24 cellular contexts compared by ENCODE assay signal in genomic region chr5:139705191-139705590, GRCh38. TPM values are rescaled to one million over a fixed set of nuclear protein-coding genes. Genes with fewer than 3 reads are reported as not detected.
DNase-seq lines count a peak whose midpoint lies in the region; ATAC-seq and TF ChIP-seq lines count a peak whose summit lies in the region.
"Had no signal": no experiment of that assay in that cellular context is flagged by ENCODE, and none has a peak within 500 bp of the region (broad histone marks: within the 10 kb centered on the region; RNA-seq: fewer than 3 reads in every experiment).

No MANE protein-coding gene starts in this region.

- WGBS in sigmoid colon, 2 donors = 76 to 88% methylated on average over 3 of the region's 3 CpGs

- DNase-seq in activated T-cell treated with anti-CD3 and anti-CD28 coated beads, Interleukin-2, amount 50 U/mL, for 72 hours = no peak
- DNase-seq in activated T-cell treated with anti-CD3 and anti-CD28 coated beads for 4 hours = no peak
- DNase-seq in ecto neural progenitor cell (ENCODE audit: low spot score) = peak; percentile 37
- DNase-seq in stimulated activated effector memory CD8-positive, alpha-beta T cell treated with anti-CD3 and anti-CD28 coated beads, Interleukin-12 subunit alpha, Interleukin-12 subunit beta, amount 100 ng/mL, for 72 hours (ENCODE audit: low spot score in 2 of 2) = no peak
- DNase-seq in H7 = no peak
- no peak for DNase-seq in C1 segment of cervical spinal cord (lab: John Stamatoyannopoulos, UW)
- no peak for DNase-seq in sigmoid colon
- DNase-seq: activated naive CD4-positive, alpha-beta T cell treated with anti-CD3 and anti-CD28 coated beads for 36 hours; activated T-cell treated with anti-CD3 and anti-CD28 coated beads, Interleukin-2, amount 50 U/mL, for 24 hours; central memory CD4-positive, alpha-beta T cell; dorsolateral prefrontal cortex; midbrain; NCI-H1436 treated with DMSO at 0.1 percent for 48 hours; NCI-H2171 treated with DMSO at 0.1 percent for 48 hours; NCI-H524 treated with DMSO at 0.1 percent for 48 hours; NK-92 treated with Interleukin-12 subunit alpha and Interleukin-12 subunit beta, amount 100 ng/mL, for 24 hours; PC-9; Right ventricle myocardium superior had no signal

- peaks cover 7% of the 10 kb centered on the region; the same call in 1 of the 2 replicates for H3F3A ChIP-seq in Loucy (ENCODE audit: low read depth)

- no peaks in the 10 kb centered on the region for H3K36me3 Mint-ChIP-seq in activated T-cell treated with anti-CD3 and anti-CD28 coated beads, Interleukin-2, amount 50 U/mL, for 72 hours (ENCODE audit: insufficient read depth in 2 of 2)
- H3K36me3 Mint-ChIP-seq in stimulated activated effector memory CD8-positive, alpha-beta T cell treated with anti-CD3 and anti-CD28 coated beads, Interleukin-12 subunit alpha, Interleukin-12 subunit beta, amount 100 ng/mL, for 72 hours = no peaks in the 10 kb centered on the region
- H3K36me3 Mint-ChIP-seq: type B pancreatic cell had no signal

- H3K4me1 Mint-ChIP-seq in activated T-cell treated with anti-CD3 and anti-CD28 coated beads, Interleukin-2, amount 50 U/mL, for 72 hours (ENCODE audit: low read depth) = peaks cover 30% of the 10 kb centered on the region
- peaks cover 46% of the 10 kb centered on the region for H3K4me1 Mint-ChIP-seq in stimulated activated effector memory CD8-positive, alpha-beta T cell treated with anti-CD3 and anti-CD28 coated beads, Interleukin-12 subunit alpha, Interleukin-12 subunit beta, amount 100 ng/mL, for 72 hours

- H3K27me3 Mint-ChIP-seq in activated T-cell treated with anti-CD3 and anti-CD28 coated beads, Interleukin-2, amount 50 U/mL, for 72 hours (ENCODE audit: low read depth) = peaks cover 36% of the 10 kb centered on the region

- no peak overlapping the region for H3K9ac ChIP-seq in Loucy (ENCODE audit: low read depth, low read length, poor library complexity, severe bottlenecking)

- H3K27ac Mint-ChIP-seq in activated T-cell treated with anti-CD3 and anti-CD28 coated beads, Interleukin-2, amount 50 U/mL, for 72 hours = no peak overlapping the region
- H3K27ac Mint-ChIP-seq in stimulated activated effector memory CD8-positive, alpha-beta T cell treated with anti-CD3 and anti-CD28 coated beads, Interleukin-12 subunit alpha, Interleukin-12 subunit beta, amount 100 ng/mL, for 72 hours = peak overlapping the region; percentile 24
- H3K27ac Mint-ChIP-seq: activated naive CD4-positive, alpha-beta T cell treated with anti-CD3 and anti-CD28 coated beads for 36 hours; activated T-cell treated with anti-CD3 and anti-CD28 coated beads, Interleukin-2, amount 50 U/mL, for 24 hours; progenitor cell of endocrine pancreas; type B pancreatic cell had no signal

- peak; percentile 33 to 44 for ATAC-seq in activated T-cell treated with anti-CD3 and anti-CD28 coated beads, Interleukin-2, amount 50 U/mL, for 72 hours (replicated peaks in 1 of 2)
- ATAC-seq in stimulated activated effector memory CD8-positive, alpha-beta T cell treated with anti-CD3 and anti-CD28 coated beads, Interleukin-12 subunit alpha, Interleukin-12 subunit beta, amount 100 ng/mL, for 72 hours = peak; percentile 52
- ATAC-seq: activated CD4-positive, CD25-positive, alpha-beta regulatory T cell treated with anti-CD3 and anti-CD28 coated beads, Interleukin-2, amount 50 U/mL, for 24 hours had no signal

- H3K36me3 ChIP-seq in Loucy (ENCODE audit: insufficient read depth, low read length) (no peaks in the 10 kb centered on the region), H7 (replicated peaks; ENCODE audit: control insufficient read depth, insufficient read depth, low read length) (no peaks in the 10 kb centered on the region), sigmoid colon (no peaks in the 10 kb centered on the region)
- H3K36me3 ChIP-seq: HAP-1 had no signal

- H3K4me2 ChIP-seq in Loucy (ENCODE audit: low read depth, low read length, poor library complexity, severe bottlenecking) = no peak overlapping the region
- H3K4me2 ChIP-seq: PC-9 had no signal

- H3K79me2 ChIP-seq in Loucy (ENCODE audit: insufficient read depth, low read length) = no peaks in the 10 kb centered on the region

- no peak overlapping the region for H3K27ac ChIP-seq in sigmoid colon
- H3K27ac ChIP-seq: PC-9 had no signal

- H2AFZ ChIP-seq in Loucy (ENCODE audit: low read length) = peak overlapping the region; percentile 9; the same call in 1 of the 2 replicates
- H2AFZ ChIP-seq: PC-9 had no signal

- H3K4me1 ChIP-seq in Loucy (ENCODE audit: insufficient read depth, low read length, poor library complexity, severe bottlenecking) (peaks cover 39% of the 10 kb centered on the region), sigmoid colon (peaks cover 0 to 21% (median 19%) of the 10 kb centered on the region in 4 donors)

- no peak for TF ChIP-seq POLR2A in sigmoid colon (IDR thresholded peaks at IDR 0.05)

- H3K27me3 ChIP-seq in Loucy (ENCODE audit: insufficient read depth, low read length, poor library complexity, severe bottlenecking) (no peaks in the 10 kb centered on the region), H7 (ENCODE audit: control insufficient read depth, insufficient read depth, low read length) (no peaks in the 10 kb centered on the region), sigmoid colon (peaks cover 0 to 10% (median 7%) of the 10 kb centered on the region in 3 donors)
- H3K27me3 ChIP-seq: dorsolateral prefrontal cortex had no signal

- TF ChIP-seq EP300 in sigmoid colon (IDR thresholded peaks at IDR 0.05) = no peak

- intact Hi-C loops in sigmoid colon (cut with DNase I) = no loop called here

- H3K9me2 ChIP-seq in Loucy (replicated peaks; ENCODE audit: low read depth, low read length) = no peaks in the 10 kb centered on the region

- no peaks in the 10 kb centered on the region for H3K9me3 ChIP-seq in Loucy (ENCODE audit: insufficient read depth, low read depth, low read length)
- H3K9me3 ChIP-seq in sigmoid colon = no peaks in the 10 kb centered on the region
- H3K9me3 ChIP-seq: HAP-1 had no signal

- no peak overlapping the region for H3K4me3 Mint-ChIP-seq in activated T-cell treated with anti-CD3 and anti-CD28 coated beads, Interleukin-2, amount 50 U/mL, for 72 hours
- no peak overlapping the region for H3K4me3 Mint-ChIP-seq in stimulated activated effector memory CD8-positive, alpha-beta T cell treated with anti-CD3 and anti-CD28 coated beads, Interleukin-12 subunit alpha, Interleukin-12 subunit beta, amount 100 ng/mL, for 72 hours
- H3K4me3 Mint-ChIP-seq: activated naive CD4-positive, alpha-beta T cell treated with anti-CD3 and anti-CD28 coated beads for 36 hours; activated T-cell treated with anti-CD3 and anti-CD28 coated beads, Interleukin-2, amount 50 U/mL, for 24 hours; B cell; type B pancreatic cell had no signal

- no peaks in the 10 kb centered on the region for H3K9me3 Mint-ChIP-seq in activated T-cell treated with anti-CD3 and anti-CD28 coated beads, Interleukin-2, amount 50 U/mL, for 72 hours
- H3K9me3 Mint-ChIP-seq in stimulated activated effector memory CD8-positive, alpha-beta T cell treated with anti-CD3 and anti-CD28 coated beads, Interleukin-12 subunit alpha, Interleukin-12 subunit beta, amount 100 ng/mL, for 72 hours = no peaks in the 10 kb centered on the region
- H3K9me3 Mint-ChIP-seq: activated naive CD4-positive, alpha-beta T cell treated with anti-CD3 and anti-CD28 coated beads for 36 hours; activated T-cell treated with anti-CD3 and anti-CD28 coated beads, Interleukin-2, amount 50 U/mL, for 24 hours; type B pancreatic cell had no signal

- H3K4me3 ChIP-seq in Loucy (ENCODE audit: low read length, poor library complexity, severe bottlenecking) (no peak overlapping the region), H7 (ENCODE audit: insufficient read depth, low read depth, low read length) (no peak overlapping the region), sigmoid colon (no peak overlapping the region)
- H3K4me3 ChIP-seq: dorsolateral prefrontal cortex, HAP-1, PC-9 had no signal

- no peak for TF ChIP-seq CTCF in Loucy (conservative IDR thresholded peaks at IDR 0.05; ENCODE audit: low read length)
- TF ChIP-seq CTCF in sigmoid colon (IDR thresholded peaks at IDR 0.05) = no peak

- no peaks in the 10 kb centered on the region for H4K20me1 ChIP-seq in Loucy (ENCODE audit: insufficient read depth, low read length, poor library complexity, severe bottlenecking)

RNA-seq across cellular contexts. Expression of gene CXXC5, which starts 57.0 kb away (rescaled TPM):
- total RNA-seq in activated T-cell treated with anti-CD3 and anti-CD28 coated beads, Interleukin-2, amount 50 U/mL, for 72 hours = 1 to 10 TPM; 1.2 to 1.9 TPM
- 150 and 154 TPM in 2 replicates for total RNA-seq in H7 (2014; rRNA removed; shearing (Covaris generic))
- total RNA-seq in sigmoid colon = 10 to 100 TPM; 16.7 to 25.3 (median 18.5) TPM
- polyA plus RNA-seq in sigmoid colon = 10 to 100 TPM; 15.7 to 30.0 (median 28.1) TPM

Comparison
In these comparisons a context has a peak if more than half of its experiments do, and no peak if none do; other contexts are left out.
1. RNA of gene CXXC5, which starts 57.0 kb away (total RNA-seq): 150 to 154 TPM in H7 and 16.7 to 25.3 TPM in sigmoid colon; 1.2 to 1.9 TPM in activated T-cell treated with anti-CD3 and anti-CD28 coated beads, Interleukin-2, amount 50 U/mL, for 72 hours; every median in the first group is over 4 times any median in the second.